Comparison of ENCODE assay signal across 8 cellular contexts in genomic region chr3:126654571-126655393, GRCh38. TPM values are rescaled to one million over a fixed set of nuclear protein-coding genes. Genes with fewer than 3 reads are reported as not detected.
DNase-seq lines count a peak whose midpoint lies in the region; ATAC-seq and FAIRE-seq lines count a peak whose summit lies in the region.

TSS of gene TXNRD3 (minus strand) at chr3:126655124.

- peaks cover under 1% of the 10 kb centered on the region for H3K27me3 Mint-ChIP-seq in stimulated activated naive CD8-positive, alpha-beta T cell treated with anti-CD3 and anti-CD28 coated beads, Interleukin-15, amount 100 ng/mL, for 72 hours

- H3K27ac ChIP-seq in BLaER1 (no peak within 1 kb of the TSS), HUES6 (ENCODE audit: low read depth, low read length) (no peak within 1 kb of the TSS)

- peak within 1 kb of the TSS; percentile 67 for H3K4me3 ChIP-seq in BLaER1
- peak within 1 kb of the TSS; percentile 68 for H3K4me3 ChIP-seq in HUES6 (ENCODE audit: low read depth, low read length)
- peak within 1 kb of the TSS; percentile 79 for H3K4me3 ChIP-seq in neuron (ENCODE audit: low read length)

- H3K36me3 ChIP-seq in BLaER1: no peaks in the 10 kb centered on the region
- no peaks in the 10 kb centered on the region for H3K36me3 ChIP-seq in HUES6 (ENCODE audit: control insufficient read depth, insufficient read depth, low read length)
- H3K36me3 ChIP-seq in neuron (ENCODE audit: insufficient read depth, low read length): no peaks in the 10 kb centered on the region

- H3K9me3 ChIP-seq in BLaER1 (peaks cover 14% of the 10 kb centered on the region; the same call in 1 of the 2 replicates), HUES6 (ENCODE audit: control insufficient read depth, insufficient read depth, low read depth, low read length) (no peaks in the 10 kb centered on the region), neuron (ENCODE audit: low read length) (no peaks in the 10 kb centered on the region)

- H3K27me3 ChIP-seq in BLaER1 (peaks cover 52% of the 10 kb centered on the region), HUES6 (ENCODE audit: control insufficient read depth, insufficient read depth, low read length) (peaks cover 53% of the 10 kb centered on the region), neuron (ENCODE audit: insufficient read depth, low read length) (no peaks in the 10 kb centered on the region)

- H3K9ac ChIP-seq in BLaER1 (peak within 1 kb of the TSS; percentile 47), HUES6 (ENCODE audit: low read length) (peak within 1 kb of the TSS; percentile 75)

- H2AFZ ChIP-seq in neuron (ENCODE audit: low read depth, low read length): peak within 1 kb of the TSS; percentile 99

- ATAC-seq in stimulated activated naive CD8-positive, alpha-beta T cell treated with anti-CD3 and anti-CD28 coated beads, Interleukin-15, amount 100 ng/mL, for 72 hours: peak; percentile 92
- no peak for ATAC-seq in GM21619 (IDR thresholded peaks at IDR 0.05; ENCODE audit: unreplicated experiment)

- H3K4me3 Mint-ChIP-seq in stimulated activated naive CD8-positive, alpha-beta T cell treated with anti-CD3 and anti-CD28 coated beads, Interleukin-15, amount 100 ng/mL, for 72 hours: peak within 1 kb of the TSS; percentile 84 to 86

- FAIRE-seq in frontal cortex (lab: Jason Lieb, UNC): no peak

- H3K9me3 Mint-ChIP-seq in stimulated activated naive CD8-positive, alpha-beta T cell treated with anti-CD3 and anti-CD28 coated beads, Interleukin-15, amount 100 ng/mL, for 72 hours: no peaks in the 10 kb centered on the region

- DNase-seq in RKO (ENCODE audit: low spot score): peak; percentile 60
- peak; percentile 74 for DNase-seq in activated naive CD4-positive, alpha-beta T cell treated with Interleukin-2 at 50 U/mL for 16 hours
- DNase-seq in frontal cortex (ENCODE audit: low spot score in 2 of 2): peak; percentile 78 to 82
- peak; percentile 74 to 77 for DNase-seq in stimulated activated naive CD8-positive, alpha-beta T cell treated with anti-CD3 and anti-CD28 coated beads, Interleukin-15, amount 100 ng/mL, for 72 hours

- H3K4me1 Mint-ChIP-seq in stimulated activated naive CD8-positive, alpha-beta T cell treated with anti-CD3 and anti-CD28 coated beads, Interleukin-15, amount 100 ng/mL, for 72 hours: peaks cover 23% of the 10 kb centered on the region

- H3K4me1 ChIP-seq in BLaER1: peaks cover 16% of the 10 kb centered on the region; the same call in 1 of the 2 replicates
- peaks cover 4% of the 10 kb centered on the region; the same call in 1 of the 2 replicates for H3K4me1 ChIP-seq in HUES6 (ENCODE audit: control insufficient read depth, insufficient read depth, low read length)
- H3K4me1 ChIP-seq in neuron (ENCODE audit: insufficient read depth, low read length): peaks cover 4% of the 10 kb centered on the region

- H4K20me1 ChIP-seq in BLaER1: no peaks in the 10 kb centered on the region; the same call in 1 of the 2 replicates

- H3K27ac Mint-ChIP-seq in stimulated activated naive CD8-positive, alpha-beta T cell treated with anti-CD3 and anti-CD28 coated beads, Interleukin-15, amount 100 ng/mL, for 72 hours: peak within 1 kb of the TSS; percentile 9 to 70

- H3K4me2 ChIP-seq in BLaER1: peak within 1 kb of the TSS; percentile 84

RNA-seq across cellular contexts. Expression of gene TXNRD3, which starts in this region (rescaled TPM):
- total RNA-seq in frontal cortex: 19.2 TPM
